1 cellular context compared by ENCODE assay signal in the genomic region with DNA sequence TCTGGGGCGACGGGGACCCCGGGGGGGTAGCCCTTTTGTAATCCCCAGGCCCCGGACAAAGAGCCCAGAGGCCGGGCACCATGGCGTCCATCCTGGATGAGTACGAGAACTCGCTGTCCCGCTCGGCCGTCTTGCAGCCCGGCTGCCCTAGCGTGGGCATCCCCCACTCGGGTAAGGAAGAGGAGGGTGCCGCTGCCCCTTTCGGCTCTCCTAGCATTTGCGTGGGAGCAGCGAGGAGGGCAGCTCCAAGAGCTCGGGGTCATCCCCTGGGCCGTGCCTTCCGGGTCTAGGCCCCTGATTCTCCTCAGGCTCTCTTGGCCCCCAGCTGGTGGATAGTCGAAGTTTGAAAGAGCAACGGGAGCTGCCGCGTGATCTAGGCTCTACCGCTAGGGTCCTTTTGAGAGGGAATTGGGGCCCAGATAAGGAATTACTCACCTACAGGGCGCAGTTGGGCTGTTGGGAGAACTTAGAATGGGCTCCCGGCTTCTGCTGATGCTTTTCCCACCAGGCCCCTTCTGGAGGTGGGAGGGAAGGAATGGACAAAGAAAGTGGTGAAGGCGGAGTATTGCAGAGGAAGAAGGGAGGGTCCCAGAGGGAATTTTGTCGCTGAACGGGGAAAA.
A peak's percentile ranks its signal among the peaks of the same experiment; 100 is the strongest.
TF ChIP-seq lines count a peak whose summit lies in the region.

No MANE protein-coding gene starts in this region.

TF ChIP-seq in SK-N-SH, 30 proteins besides CTCF, POLR2A, EP300 and RAD21:
- TF ChIP-seq, protein P1, sequence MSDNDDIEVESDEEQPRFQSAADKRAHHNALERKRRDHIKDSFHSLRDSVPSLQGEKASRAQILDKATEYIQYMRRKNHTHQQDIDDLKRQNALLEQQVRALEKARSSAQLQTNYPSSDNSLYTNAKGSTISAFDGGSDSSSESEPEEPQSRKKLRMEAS (IDR thresholded peaks at IDR 0.05; ENCODE audit: low read depth) = peak; percentile 49; the same call in 1 of the 2 replicates
- no peak for TF ChIP-seq POLR2AphosphoS5 (IDR thresholded peaks at IDR 0.05; ENCODE audit: low read depth, low read length)
- TF ChIP-seq ELF1 (IDR thresholded peaks at IDR 0.05) = peak; percentile 61
